In genomic region chr6:135180458-135181332, GRCh38 we compare ENCODE assay signal across 8 cellular contexts. TPM values are rescaled to one million over a fixed set of nuclear protein-coding genes. Genes with fewer than 3 reads are reported as not detected.
DNase-seq lines count a peak whose midpoint lies in the region; ATAC-seq and TF ChIP-seq lines count a peak whose summit lies in the region.

Gene MYB (plus strand): TSS chr6:135181308. CDS start chr6:135181514, 206 bp downstream.

- H3K36me3 ChIP-seq in lung (ENCODE audit: control insufficient read depth in 2 of 2, insufficient read depth in 2 of 2, low read length in 2 of 2), result no peaks in the 10 kb centered on the region

- POLR2A ChIA-PET in activated CD4-positive, alpha-beta T cell treated with anti-CD3 and anti-CD28 coated beads for 36 hours (lab: Charles Lee), result interaction anchor here (0.8 to 1.5 kb wide), 4 partner anchors 12 to 168 kb away, joined by 3 to 10 read pairs (median 6); partner anchors contain the start of gene HBS1L

- peak within 1 kb of the TSS; percentile 53 for H3K4me3 ChIP-seq in lung

- peaks cover 3 to 9% of the 10 kb centered on the region in 2 donors for H3K4me1 ChIP-seq in lung (ENCODE audit: control insufficient read depth in 2 of 2, insufficient read depth in 2 of 2, low read length in 2 of 2)

- intact Hi-C loops in activated CD4-positive, alpha-beta T cell treated with anti-CD3 and anti-CD28 coated beads for 36 hours (cut with DNase I, micrococcal nuclease), result loop anchor here (1.0 to 10.0 kb wide), 6 partner anchors 10 to 1228 kb away; partner anchors contain the start of gene TBPL1 (in 1 of the 2)
- intact Hi-C loops in dendritic cell treated with granulocyte-macrophage colony-stimulating factor and Interleukin-4, amounts not matched to agents 40 ng/mL and 50 ng/mL, for 4 days (cut with micrococcal nuclease), result no loop called here

- no peaks in the 10 kb centered on the region for H3K27me3 Mint-ChIP-seq in activated CD4-positive, alpha-beta T cell treated with anti-CD3 and anti-CD28 coated beads for 36 hours
- H3K27me3 Mint-ChIP-seq in dendritic cell treated with granulocyte-macrophage colony-stimulating factor and Interleukin-4, amounts not matched to agents 40 ng/mL and 50 ng/mL, for 4 days, result peaks cover 1% of the 10 kb centered on the region

- ATAC-seq in GM19395 (IDR thresholded peaks at IDR 0.05; ENCODE audit: unreplicated experiment) (peak; percentile 35), HG03520 (IDR thresholded peaks at IDR 0.05; ENCODE audit: unreplicated experiment) (peak; percentile 27), lung (ENCODE audit: insufficient read depth, low FRiP score) (peak; percentile 35)
- ATAC-seq in activated CD4-positive, alpha-beta T cell treated with anti-CD3 and anti-CD28 coated beads for 36 hours, result peak; percentile 25

- H3K27me3 ChIP-seq in lung (ENCODE audit: control insufficient read depth, insufficient read depth), result no peaks in the 10 kb centered on the region

- H3K4me3 Mint-ChIP-seq in activated CD4-positive, alpha-beta T cell treated with anti-CD3 and anti-CD28 coated beads for 36 hours, result peak within 1 kb of the TSS; percentile 91
- H3K4me3 Mint-ChIP-seq in dendritic cell treated with granulocyte-macrophage colony-stimulating factor and Interleukin-4, amounts not matched to agents 40 ng/mL and 50 ng/mL, for 4 days, result peak within 1 kb of the TSS; percentile 87

- no peak within 1 kb of the TSS for H3K27ac ChIP-seq in lung (ENCODE audit: low read depth in 1 of 2, low read length in 1 of 2)

- no peak for TF ChIP-seq CTCF in lung (IDR thresholded peaks at IDR 0.05; ENCODE audit: control extremely low read depth, extremely low read depth)

- H3K36me3 Mint-ChIP-seq in activated CD4-positive, alpha-beta T cell treated with anti-CD3 and anti-CD28 coated beads for 36 hours (ENCODE audit: low read depth), result peaks cover 12% of the 10 kb centered on the region
- H3K36me3 Mint-ChIP-seq in dendritic cell treated with granulocyte-macrophage colony-stimulating factor and Interleukin-4, amounts not matched to agents 40 ng/mL and 50 ng/mL, for 4 days (ENCODE audit: low read depth), result peaks cover 11% of the 10 kb centered on the region

- H3K4me1 Mint-ChIP-seq in activated CD4-positive, alpha-beta T cell treated with anti-CD3 and anti-CD28 coated beads for 36 hours, result peaks cover 37% of the 10 kb centered on the region
- peaks cover 47% of the 10 kb centered on the region for H3K4me1 Mint-ChIP-seq in dendritic cell treated with granulocyte-macrophage colony-stimulating factor and Interleukin-4, amounts not matched to agents 40 ng/mL and 50 ng/mL, for 4 days (ENCODE audit: low read depth)

- no peaks in the 10 kb centered on the region for H3K9me3 ChIP-seq in lung (ENCODE audit: control insufficient read depth in 2 of 2, insufficient read depth in 1 of 2, low read length in 1 of 2)

- CTCF ChIA-PET in activated CD4-positive, alpha-beta T cell treated with anti-CD3 and anti-CD28 coated beads for 36 hours (lab: Charles Lee), result interaction anchor here (0.6 to 1.6 kb wide), 5 partner anchors 16 to 93 kb away, joined by 3 to 6 read pairs (median 4); no protein-coding TSS in a partner anchor

- WGBS in lung, 2 donors, result 1% methylated on average over 35 to 83 of the region's 83 CpGs

- H3K9me3 Mint-ChIP-seq in activated CD4-positive, alpha-beta T cell treated with anti-CD3 and anti-CD28 coated beads for 36 hours (ENCODE audit: low read depth), result no peaks in the 10 kb centered on the region
- H3K9me3 Mint-ChIP-seq in dendritic cell treated with granulocyte-macrophage colony-stimulating factor and Interleukin-4, amounts not matched to agents 40 ng/mL and 50 ng/mL, for 4 days, result no peaks in the 10 kb centered on the region

- H3K27ac Mint-ChIP-seq in activated CD4-positive, alpha-beta T cell treated with anti-CD3 and anti-CD28 coated beads for 36 hours, result peak within 1 kb of the TSS; percentile 93
- H3K27ac Mint-ChIP-seq in dendritic cell treated with granulocyte-macrophage colony-stimulating factor and Interleukin-4, amounts not matched to agents 40 ng/mL and 50 ng/mL, for 4 days, result peak within 1 kb of the TSS; percentile 74

- peak; percentile 81 for DNase-seq in CD1c-positive myeloid dendritic cell (ENCODE audit: extremely low spot score)
- peak; percentile 100 for DNase-seq in NCI-H526 (lab: John Stamatoyannopoulos, UW)
- peak; percentile 86 for DNase-seq in activated CD4-positive, alpha-beta T cell treated with anti-CD3 and anti-CD28 coated beads for 36 hours
- DNase-seq in lung (ENCODE audit: low spot score), result peak; percentile 63
- peak; percentile 70 for DNase-seq in stimulated activated CD8-positive, alpha-beta memory T cell treated with anti-CD3 and anti-CD28 coated beads, Interleukin-15, amount 100 ng/mL, for 48 hours (ENCODE audit: low read depth in 2 of 2)

RNA-seq across cellular contexts. Expression of gene MYB, which starts in this region (rescaled TPM):
- 10 to 100 TPM; 29.2 to 35.9 TPM for total RNA-seq in activated CD4-positive, alpha-beta T cell treated with anti-CD3 and anti-CD28 coated beads for 36 hours
- 10 to 100 TPM in 1 of 2 donors, 1 to 10 TPM in 1; 7.6 to 11.3 TPM for total RNA-seq in lung
- polyA plus RNA-seq in lung, result 1 to 10 TPM; 1.3 to 1.7 TPM
